In genomic region chr16:88622125-88622524, GRCh38 we compare ENCODE assay signal across 29 cellular contexts. TPM values are rescaled to one million over a fixed set of nuclear protein-coding genes. Genes with fewer than 3 reads are reported as not detected.
DNase-seq lines count a peak whose midpoint lies in the region; ATAC-seq lines count a peak whose summit lies in the region.
"Had no signal": no experiment of that assay in that cellular context is flagged by ENCODE, and none has a peak within 500 bp of the region (broad histone marks: within the 10 kb centered on the region; RNA-seq: fewer than 3 reads in every experiment).

No MANE protein-coding gene starts in this region.

- H3K9me3 Mint-ChIP-seq in activated T-cell treated with anti-CD3 and anti-CD28 coated beads, Interleukin-2, amount 50 U/mL, for 72 hours: no peaks in the 10 kb centered on the region
- peaks cover 0 to 2% (median 0%) of the 10 kb centered on the region in 8 donors for H3K9me3 Mint-ChIP-seq in CD4-positive, alpha-beta memory T cell
- H3K9me3 Mint-ChIP-seq in activated T-helper 17 cell treated with anti-CD3 and anti-CD28 coated beads, Interleukin-2, amount 50 U/mL, for 72 hours: no peaks in the 10 kb centered on the region
- no peaks in the 10 kb centered on the region for H3K9me3 Mint-ChIP-seq in effector memory CD8-positive, alpha-beta T cell
- H3K9me3 Mint-ChIP-seq: HFFc6 had no signal

- H3K79me2 ChIP-seq in trophoblast cell (ENCODE audit: control insufficient read depth, insufficient read depth, low read length, poor library complexity): no peaks in the 10 kb centered on the region

- H3K18ac ChIP-seq in trophoblast cell (ENCODE audit: low read length): no peak overlapping the region

- H3K36me3 Mint-ChIP-seq in activated T-cell treated with anti-CD3 and anti-CD28 coated beads, Interleukin-2, amount 50 U/mL, for 72 hours (ENCODE audit: insufficient read depth in 2 of 2): peaks cover 2 to 17% of the 10 kb centered on the region in 2 donors
- H3K36me3 Mint-ChIP-seq in CD4-positive, alpha-beta memory T cell: peaks cover 32 to 56% of the 10 kb centered on the region in 2 donors
- H3K36me3 Mint-ChIP-seq in activated T-helper 17 cell treated with anti-CD3 and anti-CD28 coated beads, Interleukin-2, amount 50 U/mL, for 72 hours (ENCODE audit: low read depth): peaks cover 80% of the 10 kb centered on the region
- peaks cover 83% of the 10 kb centered on the region for H3K36me3 Mint-ChIP-seq in effector memory CD8-positive, alpha-beta T cell (ENCODE audit: insufficient read depth)

- CTCF ChIA-PET in CD4-positive, alpha-beta memory T cell (lab: Charles Lee; ENCODE audit: partially characterized antibody): no interaction called here

- DNase-seq in activated T-cell treated with anti-CD3 and anti-CD28 coated beads, Interleukin-2, amount 50 U/mL, for 72 hours: no peak
- no peak for DNase-seq in activated T-cell treated with anti-CD3 and anti-CD28 coated beads, Interleukin-2, amount 50 U/mL, for 48 hours
- peak in 1 of 5 donors; percentile 23 for DNase-seq in CD4-positive, alpha-beta memory T cell
- DNase-seq in effector memory CD8-positive, alpha-beta T cell: no peak
- no peak for DNase-seq in trophoblast cell
- DNase-seq in midbrain (lab: John Stamatoyannopoulos, UW): no peak
- no peak for DNase-seq in head of caudate nucleus
- DNase-seq: 8988T, ACHN, DMS 273 treated with DMSO at 0.1 percent for 48 hours, DMS79, GF-D8, GOT3, HFFc6, KBM-7, NCI-H1105 treated with DMSO at 0.1 percent for 48 hours, NCI-H146, NCI-H2029, NCI-H446, NCI-H524 treated with DMSO at 0.1 percent for 48 hours, NCI-H774, SIG-M5 had no signal

- H2BK120ac ChIP-seq in trophoblast cell (ENCODE audit: insufficient read depth, low read length, poor library complexity): no peak overlapping the region

- H3K4me3 ChIP-seq in CD4-positive, alpha-beta memory T cell (ENCODE audit: low read length in 2 of 2): no peak overlapping the region
- H3K4me3 ChIP-seq in trophoblast cell (ENCODE audit: low read depth, low read length): no peak overlapping the region
- H3K4me3 ChIP-seq: HAP-1 had no signal

- peaks cover 45% of the 10 kb centered on the region for H3K4me1 ChIP-seq in CD4-positive, alpha-beta memory T cell (ENCODE audit: insufficient read depth, low read length)
- no peaks in the 10 kb centered on the region for H3K4me1 ChIP-seq in trophoblast cell (ENCODE audit: control insufficient read depth in 1 of 2, insufficient read depth in 2 of 2, low read length in 2 of 2)
- H3K4me1 ChIP-seq: HAP-1 had no signal

- no peak overlapping the region for H2AFZ ChIP-seq in trophoblast cell (ENCODE audit: insufficient read depth, low read length, poor library complexity)

- no peak overlapping the region for H3K23ac ChIP-seq in trophoblast cell (ENCODE audit: low read length)

- H4K8ac ChIP-seq in trophoblast cell (ENCODE audit: low read depth, low read length): no peak overlapping the region

- no peaks in the 10 kb centered on the region for H3K27me3 ChIP-seq in CD4-positive, alpha-beta memory T cell (ENCODE audit: insufficient read depth, low read length)
- no peaks in the 10 kb centered on the region for H3K27me3 ChIP-seq in trophoblast cell (ENCODE audit: insufficient read depth, low read length)

- no peak overlapping the region for H2BK5ac ChIP-seq in trophoblast cell (ENCODE audit: low read depth, low read length, poor library complexity)

- H3K36me3 ChIP-seq in CD4-positive, alpha-beta memory T cell (ENCODE audit: insufficient read depth, low read length): peaks cover 50% of the 10 kb centered on the region
- peaks cover 52 to 61% of the 10 kb centered on the region in 2 experiments for H3K36me3 ChIP-seq in trophoblast cell (ENCODE audit: control insufficient read depth in 1 of 2, insufficient read depth in 2 of 2, low read length in 2 of 2)

- no peak overlapping the region for H4K91ac ChIP-seq in trophoblast cell (ENCODE audit: low read depth, low read length)

- H3K27me3 Mint-ChIP-seq in activated T-cell treated with anti-CD3 and anti-CD28 coated beads, Interleukin-2, amount 50 U/mL, for 72 hours (ENCODE audit: low read depth): no peaks in the 10 kb centered on the region
- H3K27me3 Mint-ChIP-seq in CD4-positive, alpha-beta memory T cell: peaks cover 0 to 1% of the 10 kb centered on the region in 2 donors
- H3K27me3 Mint-ChIP-seq in activated T-helper 17 cell treated with anti-CD3 and anti-CD28 coated beads, Interleukin-2, amount 50 U/mL, for 72 hours: no peaks in the 10 kb centered on the region
- no peaks in the 10 kb centered on the region for H3K27me3 Mint-ChIP-seq in effector memory CD8-positive, alpha-beta T cell

- H3K14ac ChIP-seq in trophoblast cell (ENCODE audit: low read length): no peak overlapping the region

- no peaks in the 10 kb centered on the region for H3K79me1 ChIP-seq in trophoblast cell (ENCODE audit: low read length)

- peak overlapping the region; percentile 16 for H3K27ac ChIP-seq in CD4-positive, alpha-beta memory T cell (ENCODE audit: low read depth, low read length)
- no peak overlapping the region for H3K27ac ChIP-seq in trophoblast cell (ENCODE audit: low read depth, low read length)

- WGBS in trophoblast cell (ENCODE audit: extremely low coverage, insufficient coverage, insufficient read length): no CpG with 5 or more reads among the region's 19 CpGs

- intact Hi-C loops in CD4-positive, alpha-beta memory T cell (cut with micrococcal nuclease): no loop called here
- intact Hi-C loops in head of caudate nucleus (cut with DNase I): no loop called here

- no peak overlapping the region for H3K4me2 ChIP-seq in trophoblast cell (ENCODE audit: low read length)

- no peak overlapping the region for H3K4ac ChIP-seq in trophoblast cell (ENCODE audit: low read depth, low read length)

- no peak overlapping the region for H3K4me3 Mint-ChIP-seq in activated T-cell treated with anti-CD3 and anti-CD28 coated beads, Interleukin-2, amount 50 U/mL, for 72 hours
- H3K4me3 Mint-ChIP-seq in CD4-positive, alpha-beta memory T cell: no peak overlapping the region
- H3K4me3 Mint-ChIP-seq in activated T-helper 17 cell treated with anti-CD3 and anti-CD28 coated beads, Interleukin-2, amount 50 U/mL, for 72 hours: no peak overlapping the region
- peak overlapping the region in 1 of 2 donors; percentile 48 for H3K4me3 Mint-ChIP-seq in effector memory CD8-positive, alpha-beta T cell
- H3K4me3 Mint-ChIP-seq: HFFc6 had no signal

- POLR2A ChIA-PET in CD4-positive, alpha-beta memory T cell (lab: Charles Lee; ENCODE audit: partially characterized antibody): interaction anchor here (1.0 to 3.2 kb wide), 3 partner anchors 11 to 81 kb away, joined by 3 to 73 read pairs (median 4); partner anchors contain the start of genes CTU2 and RNF166

- H3K9ac ChIP-seq in trophoblast cell (ENCODE audit: low read length): no peak overlapping the region

- H2AK5ac ChIP-seq in trophoblast cell (ENCODE audit: low read length): no peak overlapping the region

- H3K27ac Mint-ChIP-seq in activated T-cell treated with anti-CD3 and anti-CD28 coated beads, Interleukin-2, amount 50 U/mL, for 72 hours: peak overlapping the region; percentile 38
- H3K27ac Mint-ChIP-seq in CD4-positive, alpha-beta memory T cell: peak overlapping the region; percentile 70 to 100 (median 90)
- peak overlapping the region; percentile 43 for H3K27ac Mint-ChIP-seq in activated T-helper 17 cell treated with anti-CD3 and anti-CD28 coated beads, Interleukin-2, amount 50 U/mL, for 72 hours
- peak overlapping the region; percentile 97 to 98 for H3K27ac Mint-ChIP-seq in effector memory CD8-positive, alpha-beta T cell
- H3K27ac Mint-ChIP-seq: HFFc6 had no signal

- H3K4me1 Mint-ChIP-seq in activated T-cell treated with anti-CD3 and anti-CD28 coated beads, Interleukin-2, amount 50 U/mL, for 72 hours (ENCODE audit: low read depth): peaks cover 23% of the 10 kb centered on the region
- peaks cover 16 to 48% (median 28%) of the 10 kb centered on the region in 4 donors for H3K4me1 Mint-ChIP-seq in CD4-positive, alpha-beta memory T cell
- peaks cover 6% of the 10 kb centered on the region for H3K4me1 Mint-ChIP-seq in activated T-helper 17 cell treated with anti-CD3 and anti-CD28 coated beads, Interleukin-2, amount 50 U/mL, for 72 hours
- peaks cover 27 to 28% of the 10 kb centered on the region in 2 donors for H3K4me1 Mint-ChIP-seq in effector memory CD8-positive, alpha-beta T cell (ENCODE audit: low read depth in 2 of 2)

- H4K12ac ChIP-seq in trophoblast cell (ENCODE audit: low read depth, low read length): no peak overlapping the region

- no peak for ATAC-seq in activated T-cell treated with anti-CD3 and anti-CD28 coated beads, Interleukin-2, amount 50 U/mL, for 72 hours (replicated peaks in 1 of 2)
- ATAC-seq in activated T-helper 17 cell treated with anti-CD3 and anti-CD28 coated beads, Interleukin-2, amount 50 U/mL, for 72 hours (replicated peaks): no peak
- ATAC-seq in effector memory CD8-positive, alpha-beta T cell (replicated peaks): no peak
- ATAC-seq: HepG2 had no signal

- H3K9me3 ChIP-seq in CD4-positive, alpha-beta memory T cell (ENCODE audit: control insufficient read depth in 1 of 2, low read length in 2 of 2): no peaks in the 10 kb centered on the region
- H3K9me3 ChIP-seq in trophoblast cell (ENCODE audit: insufficient read depth, low read depth, low read length): no peaks in the 10 kb centered on the region
- H3K9me3 ChIP-seq: HAP-1 had no signal

- no peak overlapping the region for H2BK12ac ChIP-seq in trophoblast cell (ENCODE audit: low read length)

RNA-seq across cellular contexts. Expression of gene IL17C, which starts 16.2 kb away (rescaled TPM):
- total RNA-seq in activated T-cell treated with anti-CD3 and anti-CD28 coated beads, Interleukin-2, amount 50 U/mL, for 72 hours: under 1 TPM in 1 of 2 donors, not detected in 1; 0.41 TPM
- under 1 TPM in 1 of 2 experiments, not detected in 1; 0.44 TPM for total RNA-seq in CD4-positive, alpha-beta memory T cell
- not detected for polyA plus RNA-seq in CD4-positive, alpha-beta memory T cell
- under 1 TPM; 0.42 to 0.56 TPM for total RNA-seq in activated T-helper 17 cell treated with anti-CD3 and anti-CD28 coated beads, Interleukin-2, amount 50 U/mL, for 72 hours
- polyA plus RNA-seq in trophoblast cell (2013): 0.44 and 0.49 TPM in 2 replicates
- total RNA-seq: HepG2, HFFc6, HT1080, LHCN-M2, MCF 10A had no signal
- polyA plus RNA-seq: BJ, HepG2 had no signal

RNA-seq across cellular contexts. Expression of gene CYBA, which starts 28.7 kb away (rescaled TPM):
- total RNA-seq in activated T-cell treated with anti-CD3 and anti-CD28 coated beads, Interleukin-2, amount 50 U/mL, for 72 hours: 100 to 1,000 TPM; 199 to 318 TPM
- total RNA-seq in CD4-positive, alpha-beta memory T cell: 100 to 1,000 TPM; 383 to 386 TPM
- 1,000 to 10,000 TPM in 1 of 2 donors, 100 to 1,000 TPM in 1; 689 to 1,286 TPM for polyA plus RNA-seq in CD4-positive, alpha-beta memory T cell
- 100 to 1,000 TPM; 242 to 290 TPM for total RNA-seq in activated T-helper 17 cell treated with anti-CD3 and anti-CD28 coated beads, Interleukin-2, amount 50 U/mL, for 72 hours
- 218 TPM in 2 replicates for polyA plus RNA-seq in trophoblast cell (2013)

RNA-seq across cellular contexts. Expression of gene MVD, which starts 40.8 kb away (rescaled TPM):
- total RNA-seq in activated T-cell treated with anti-CD3 and anti-CD28 coated beads, Interleukin-2, amount 50 U/mL, for 72 hours: 10 to 100 TPM; 64.5 to 80.5 TPM
- 10 to 100 TPM; 49.2 to 57.0 TPM for total RNA-seq in CD4-positive, alpha-beta memory T cell
- polyA plus RNA-seq in CD4-positive, alpha-beta memory T cell: 10 to 100 TPM; 15.6 to 22.7 TPM
- total RNA-seq in activated T-helper 17 cell treated with anti-CD3 and anti-CD28 coated beads, Interleukin-2, amount 50 U/mL, for 72 hours: 10 to 100 TPM; 84.3 to 93.2 TPM
- polyA plus RNA-seq in trophoblast cell (2013): 102 and 109 TPM in 2 replicates

RNA-seq across cellular contexts. Expression of gene ZC3H18, which starts 51.9 kb away (rescaled TPM):
- total RNA-seq in activated T-cell treated with anti-CD3 and anti-CD28 coated beads, Interleukin-2, amount 50 U/mL, for 72 hours: 10 to 100 TPM; 88.7 to 99.0 TPM
- total RNA-seq in CD4-positive, alpha-beta memory T cell: 10 to 100 TPM; 84.5 to 91.5 TPM
- 10 to 100 TPM in 1 of 2 donors, 1 to 10 TPM in 1; 3.0 to 23.5 TPM for polyA plus RNA-seq in CD4-positive, alpha-beta memory T cell
- total RNA-seq in activated T-helper 17 cell treated with anti-CD3 and anti-CD28 coated beads, Interleukin-2, amount 50 U/mL, for 72 hours: 100 to 1,000 TPM; 103 TPM
- 35.5 and 35.7 TPM in 2 replicates for polyA plus RNA-seq in trophoblast cell (2013)

Comparison
In these comparisons a context has a peak if more than half of its experiments do, and no peak if none do; other contexts are left out.
1. H3K27ac Mint-ChIP-seq: peak in every context shown above with its lines; median percentile 98 in effector memory CD8-positive, alpha-beta T cell; 90 in CD4-positive, alpha-beta memory T cell; 43 in activated T-helper 17 cell treated with anti-CD3 and anti-CD28 coated beads, Interleukin-2, amount 50 U/mL, for 72 hours; 38 in activated T-cell treated with anti-CD3 and anti-CD28 coated beads, Interleukin-2, amount 50 U/mL, for 72 hours.